Comparison of ENCODE assay signal across 8 cellular contexts in the genomic region with DNA sequence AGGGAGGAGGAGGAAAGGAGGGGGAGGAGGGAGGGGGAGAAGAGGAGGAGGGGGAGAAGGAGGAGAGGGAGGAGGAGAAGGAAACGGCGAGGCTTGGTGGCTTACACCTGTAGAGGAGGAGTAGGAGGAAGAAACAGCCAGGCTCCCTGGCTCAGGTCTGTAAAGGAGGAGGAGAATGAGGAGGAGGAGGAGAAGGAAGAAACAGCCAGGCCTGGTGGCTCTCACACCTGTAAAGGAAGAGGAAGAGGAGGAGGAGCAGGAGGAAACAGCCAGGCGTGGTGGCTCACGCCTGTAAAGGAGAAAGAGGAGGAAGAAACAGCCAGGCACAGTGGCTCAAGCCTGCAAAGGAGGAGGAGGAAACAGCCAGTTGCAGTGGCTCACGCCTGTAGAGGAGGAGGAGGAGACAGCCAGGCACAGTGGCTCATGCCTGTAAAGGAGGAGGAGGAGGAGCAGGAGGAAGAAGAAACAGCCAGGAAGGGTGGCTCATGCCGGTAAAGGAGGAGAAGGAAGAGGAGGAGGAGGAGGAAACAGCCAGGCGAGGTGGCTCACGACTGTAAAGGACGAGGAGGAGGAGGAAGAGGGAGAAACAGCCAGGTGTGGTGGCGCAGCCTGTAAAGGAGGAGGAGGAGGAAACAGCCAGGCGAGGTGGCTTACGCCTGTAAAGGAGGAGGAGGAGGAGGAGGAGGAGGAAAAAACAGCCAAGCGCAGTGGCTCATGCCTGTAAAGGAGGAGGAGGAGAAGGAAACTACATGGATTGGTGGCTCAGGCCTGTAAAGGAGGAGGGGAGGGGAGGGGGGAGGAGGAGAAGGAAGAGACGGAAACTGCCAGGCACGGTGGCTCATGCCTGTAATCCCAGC. TPM values are rescaled to one million over a fixed set of nuclear protein-coding genes. Genes with fewer than 3 reads are reported as not detected.
DNase-seq lines count a peak whose midpoint lies in the region; ATAC-seq and TF ChIP-seq lines count a peak whose summit lies in the region.

No MANE protein-coding gene starts in this region.

- H3K9me3 ChIP-seq in Caco-2 (no peaks in the 10 kb centered on the region), HUES6 (ENCODE audit: control insufficient read depth, insufficient read depth, low read depth, low read length) (no peaks in the 10 kb centered on the region)

- H3K9me3 Mint-ChIP-seq in Caco-2 (ENCODE audit: unreplicated experiment), result no peaks in the 10 kb centered on the region
- H3K9me3 Mint-ChIP-seq in activated naive CD4-positive, alpha-beta T cell treated with anti-CD3 and anti-CD28 coated beads, Interleukin-2, amount 50 U/mL, for 24 hours, result no peaks in the 10 kb centered on the region

- peak overlapping the region; percentile 29 for H3K4me3 ChIP-seq in Caco-2 (ENCODE audit: low read depth, low read length)
- peak overlapping the region; percentile 51 for H3K4me3 ChIP-seq in HUES6 (ENCODE audit: low read depth, low read length)

- DNase-seq in Caco-2, result peak; percentile 74 to 91
- peak; percentile 87 for DNase-seq in RPMI7951 (ENCODE audit: low read depth)
- peak; percentile 91 for DNase-seq in glomerular visceral epithelial cell (ENCODE audit: extremely low spot score)
- DNase-seq in omental fat pad (ENCODE audit: low spot score), result peak; percentile 31
- no peak for DNase-seq in cortex of kidney (lab: John Stamatoyannopoulos, UW)

- H3K27ac ChIP-seq in HUES6 (ENCODE audit: low read depth, low read length), result no peak overlapping the region

- peaks cover 8% of the 10 kb centered on the region for H3K4me1 Mint-ChIP-seq in Caco-2 (ENCODE audit: low read depth, unreplicated experiment)
- H3K4me1 Mint-ChIP-seq in activated naive CD4-positive, alpha-beta T cell treated with anti-CD3 and anti-CD28 coated beads, Interleukin-2, amount 50 U/mL, for 24 hours, result peaks cover 11% of the 10 kb centered on the region

- POLR2A ChIA-PET in Caco-2 (lab: Charles Lee), result interaction anchor here (0.5 to 1.5 kb wide), 8 partner anchors 10 to 409 kb away, joined by 3 to 10 read pairs (median 4); a partner anchor contains a TSS

- no peaks in the 10 kb centered on the region for H3K27me3 Mint-ChIP-seq in Caco-2 (ENCODE audit: insufficient read depth, unreplicated experiment)
- H3K27me3 Mint-ChIP-seq in activated naive CD4-positive, alpha-beta T cell treated with anti-CD3 and anti-CD28 coated beads, Interleukin-2, amount 50 U/mL, for 24 hours, result no peaks in the 10 kb centered on the region

- ATAC-seq in GM21390 (IDR thresholded peaks at IDR 0.05; ENCODE audit: unreplicated experiment), result peak; percentile 86
- peak; percentile 93 for ATAC-seq in omental fat pad (ENCODE audit: low FRiP score)

- H3K9ac ChIP-seq in HUES6 (ENCODE audit: low read length), result peak overlapping the region; percentile 26

- H3K36me3 Mint-ChIP-seq in Caco-2 (ENCODE audit: insufficient read depth, unreplicated experiment), result peaks cover 9% of the 10 kb centered on the region
- no peaks in the 10 kb centered on the region for H3K36me3 Mint-ChIP-seq in activated naive CD4-positive, alpha-beta T cell treated with anti-CD3 and anti-CD28 coated beads, Interleukin-2, amount 50 U/mL, for 24 hours

- H3K36me3 ChIP-seq in Caco-2 (ENCODE audit: control insufficient read depth, insufficient read depth, low read length), result no peaks in the 10 kb centered on the region
- no peaks in the 10 kb centered on the region for H3K36me3 ChIP-seq in HUES6 (ENCODE audit: control insufficient read depth, insufficient read depth, low read length)

- H3K27me3 ChIP-seq in Caco-2 (replicated peaks; ENCODE audit: control insufficient read depth, insufficient read depth, low read length) (no peaks in the 10 kb centered on the region), HUES6 (ENCODE audit: control insufficient read depth, insufficient read depth, low read length) (no peaks in the 10 kb centered on the region)

- H3K27ac Mint-ChIP-seq in Caco-2 (ENCODE audit: unreplicated experiment), result peak overlapping the region; percentile 71
- peak overlapping the region; percentile 80 for H3K27ac Mint-ChIP-seq in activated naive CD4-positive, alpha-beta T cell treated with anti-CD3 and anti-CD28 coated beads, Interleukin-2, amount 50 U/mL, for 24 hours

- CTCF ChIA-PET in Caco-2 (lab: Charles Lee), result interaction anchor here (0.7 to 1.0 kb wide), 2 partner anchors 15 to 1352 kb away, joined by 3 read pairs; a partner anchor contains a TSS

- no peak for TF ChIP-seq CTCF in Caco-2 (IDR thresholded peaks at IDR 0.05; ENCODE audit: insufficient read depth in 1 of 2, low read depth in 1 of 2, low read length in 1 of 2, severe bottlenecking in 1 of 2, unreplicated experiment in 1 of 2)
- TF ChIP-seq CTCF in omental fat pad (IDR thresholded peaks at IDR 0.05), result no peak

- H3K4me1 ChIP-seq in Caco-2 (no peaks in the 10 kb centered on the region), HUES6 (ENCODE audit: control insufficient read depth, insufficient read depth, low read length) (no peaks in the 10 kb centered on the region)

- no TSS peak for BruUV-seq in Caco-2 (replicated peaks; lab: Mats Ljungman, UMichigan)

- intact Hi-C loops in Caco-2 (cut with micrococcal nuclease; ENCODE audit: unreplicated experiment), result no loop called here

- peak overlapping the region; percentile 79 for H3K4me3 Mint-ChIP-seq in Caco-2 (ENCODE audit: unreplicated experiment)
- H3K4me3 Mint-ChIP-seq in activated naive CD4-positive, alpha-beta T cell treated with anti-CD3 and anti-CD28 coated beads, Interleukin-2, amount 50 U/mL, for 24 hours, result peak overlapping the region; percentile 85

RNA-seq across cellular contexts. Expression of a gene that starts 14.9 kb away (rescaled TPM):
- total RNA-seq in Caco-2 (2022) (48.2 and 48.7 TPM in 2 replicates), omental fat pad (10 to 100 TPM; 26.9 to 49.5 (median 38.3) TPM)
- total RNA-seq in RPMI7951 (2014; rRNA removed; shearing (Covaris generic)), result 27.0 and 31.5 TPM in 2 replicates

RNA-seq across cellular contexts. Expression of a gene that starts 24.2 kb away (rescaled TPM):
- total RNA-seq in Caco-2 (2022) (54.9 and 64.0 TPM in 2 replicates), omental fat pad (10 to 100 TPM; 17.1 to 42.1 (median 24.7) TPM)
- total RNA-seq in RPMI7951 (2014; rRNA removed; shearing (Covaris generic)), result 47.1 and 66.8 TPM in 2 replicates
